ENCODE assay signal across 2 cellular contexts in genomic region chr10:133393401-133394063, GRCh38.
TF ChIP-seq lines count a peak whose summit lies in the region.

No MANE protein-coding gene starts in this region.

TF ChIP-seq in SK-N-SH, 30 proteins besides CTCF, POLR2A, EP300 and RAD21:
- no peak for TF ChIP-seq NFIC (IDR thresholded peaks at IDR 0.05; ENCODE audit: borderline replicate concordance)
- no peak for TF ChIP-seq FOXJ3 (CRISPR knock-in tag; IDR thresholded peaks at IDR 0.05)
- TF ChIP-seq RFX5 (IDR thresholded peaks at IDR 0.05; ENCODE audit: low read length), result no peak
- no peak for TF ChIP-seq TAF1 (IDR thresholded peaks at IDR 0.05; ENCODE audit: borderline replicate concordance, low read depth, low read length)
- no peak for TF ChIP-seq ZBTB33 (IDR thresholded peaks at IDR 0.05; ENCODE audit: borderline replicate concordance, low read depth)
- TF ChIP-seq REST (IDR thresholded peaks at IDR 0.05; ENCODE audit: low read depth, low read length), result no peak
- no peak for TF ChIP-seq TCF12 (IDR thresholded peaks at IDR 0.05)
- TF ChIP-seq YY1 (IDR thresholded peaks at IDR 0.05; ENCODE audit: low read depth), result no peak
- no peak for TF ChIP-seq SIN3A (IDR thresholded peaks at IDR 0.05; ENCODE audit: borderline replicate concordance, low read depth, low read length)
- no peak for TF ChIP-seq CHD2 (IDR thresholded peaks at IDR 0.05; ENCODE audit: low read length, partially characterized antibody)
- TF ChIP-seq TEAD4 (IDR thresholded peaks at IDR 0.05; ENCODE audit: borderline replicate concordance, insufficient read depth), result no peak
- TF ChIP-seq PBX3 (IDR thresholded peaks at IDR 0.05), result no peak
- TF ChIP-seq RXRA (IDR thresholded peaks at IDR 0.05; ENCODE audit: borderline replicate concordance, low read depth), result no peak
- TF ChIP-seq JUND (IDR thresholded peaks at IDR 0.05), result no peak
- TF ChIP-seq FOXM1 (IDR thresholded peaks at IDR 0.05; ENCODE audit: low read depth), result no peak
- no peak for TF ChIP-seq IRF3 (IDR thresholded peaks at IDR 0.05; ENCODE audit: low read depth, low read length)

TF ChIP-seq in SK-N-SH treated with all-trans-retinoic acid at 6 μM for 48 hours, 23 proteins besides CTCF, POLR2A, EP300 and RAD21:
- no peak for TF ChIP-seq OSR1 (CRISPR knock-in tag; IDR thresholded peaks at IDR 0.05)
- no peak for TF ChIP-seq PATZ1 (CRISPR knock-in tag; IDR thresholded peaks at IDR 0.05; ENCODE audit: borderline replicate concordance)
- TF ChIP-seq ZC3H10 (CRISPR knock-in tag; IDR thresholded peaks at IDR 0.05), result no peak
- TF ChIP-seq CSDC2 (CRISPR knock-in tag; IDR thresholded peaks at IDR 0.05), result no peak
- no peak for TF ChIP-seq ZNF70 (CRISPR knock-in tag; IDR thresholded peaks at IDR 0.05)
- TF ChIP-seq RARB (CRISPR knock-in tag; IDR thresholded peaks at IDR 0.05), result no peak
- TF ChIP-seq ZFP30 (CRISPR knock-in tag; IDR thresholded peaks at IDR 0.05), result no peak
- no peak for TF ChIP-seq SNAI2 (CRISPR knock-in tag; IDR thresholded peaks at IDR 0.05)
- TF ChIP-seq ESRRG (CRISPR knock-in tag; IDR thresholded peaks at IDR 0.05), result no peak
- TF ChIP-seq BACH2 (CRISPR knock-in tag; IDR thresholded peaks at IDR 0.05; ENCODE audit: borderline replicate concordance), result no peak
- TF ChIP-seq ZFP3 (CRISPR knock-in tag; IDR thresholded peaks at IDR 0.05), result no peak
- TF ChIP-seq POU6F1 (CRISPR knock-in tag; IDR thresholded peaks at IDR 0.05; ENCODE audit: borderline replicate concordance, low read depth), result no peak
- TF ChIP-seq ZNF8 (CRISPR knock-in tag; IDR thresholded peaks at IDR 0.05), result no peak
- TF ChIP-seq ARNTL (CRISPR knock-in tag; IDR thresholded peaks at IDR 0.05; ENCODE audit: borderline replicate concordance, low read depth), result no peak
- TF ChIP-seq TCF4 (CRISPR knock-in tag; IDR thresholded peaks at IDR 0.05; ENCODE audit: borderline replicate concordance), result no peak
- no peak for TF ChIP-seq TSHZ2 (CRISPR knock-in tag; IDR thresholded peaks at IDR 0.05)
- no peak for TF ChIP-seq CREB5 (CRISPR knock-in tag; IDR thresholded peaks at IDR 0.05; ENCODE audit: low read depth)
- no peak for TF ChIP-seq TOX (CRISPR knock-in tag; IDR thresholded peaks at IDR 0.05; ENCODE audit: borderline replicate concordance)
- no peak for TF ChIP-seq GLIS3 (CRISPR knock-in tag; IDR thresholded peaks at IDR 0.05)
